28 cellular contexts compared by ENCODE assay signal in genomic region chr14:105107781-105108515, GRCh38. TPM values are rescaled to one million over a fixed set of nuclear protein-coding genes. Genes with fewer than 3 reads are reported as not detected.
DNase-seq lines count a peak whose midpoint lies in the region; ATAC-seq and TF ChIP-seq lines count a peak whose summit lies in the region.
"Had no signal": no experiment of that assay in that cellular context is flagged by ENCODE, and none has a peak within 500 bp of the region (broad histone marks: within the 10 kb centered on the region; RNA-seq: fewer than 3 reads in every experiment).

No MANE protein-coding gene starts in this region.

- H3K4me3 ChIP-seq in Loucy (ENCODE audit: low read length, poor library complexity, severe bottlenecking): no peak overlapping the region
- no peak overlapping the region for H3K4me3 ChIP-seq in PC-9
- no peak overlapping the region for H3K4me3 ChIP-seq in sigmoid colon
- H3K4me3 ChIP-seq: BLaER1 treated with 17β-estradiol and CSF1 and Interleukin-3, amounts not matched to agents 10 nM and 100 nM; K562 had no signal

- POLR2A ChIA-PET in PC-9 (lab: Charles Lee; ENCODE audit: unreplicated experiment): interaction anchor here (0.6 kb wide), 1 partner anchor 21 kb away, joined by 3 read pairs; no protein-coding TSS in a partner anchor

- no peaks in the 10 kb centered on the region for H3K4me1 Mint-ChIP-seq in stimulated activated naive CD8-positive, alpha-beta T cell treated with anti-CD3 and anti-CD28 coated beads, Interleukin-15, amount 100 ng/mL, for 72 hours

- intact Hi-C loops in PC-9 (cut with micrococcal nuclease; ENCODE audit: unreplicated experiment) (no loop called here), sigmoid colon (cut with DNase I) (no loop called here)

- H3K36me3 ChIP-seq in Loucy (ENCODE audit: insufficient read depth, low read length): no peaks in the 10 kb centered on the region
- no peaks in the 10 kb centered on the region for H3K36me3 ChIP-seq in PC-9 (ENCODE audit: low read depth)
- H3K36me3 ChIP-seq in sigmoid colon: no peaks in the 10 kb centered on the region

- peaks cover 49% of the 10 kb centered on the region for H3K27me3 Mint-ChIP-seq in stimulated activated naive CD8-positive, alpha-beta T cell treated with anti-CD3 and anti-CD28 coated beads, Interleukin-15, amount 100 ng/mL, for 72 hours

- H3K27me3 ChIP-seq in Loucy (ENCODE audit: insufficient read depth, low read length, poor library complexity, severe bottlenecking) (peaks cover 7% of the 10 kb centered on the region), PC-9 (ENCODE audit: insufficient read depth, low read depth) (no peaks in the 10 kb centered on the region), sigmoid colon (peaks cover 0 to 20% (median 0%) of the 10 kb centered on the region in 3 donors)
- H3K27me3 ChIP-seq: BLaER1 treated with 17β-estradiol and CSF1 and Interleukin-3, amounts not matched to agents 10 nM and 100 nM had no signal

- no peak overlapping the region for H2AFZ ChIP-seq in Loucy (ENCODE audit: low read length)
- no peak overlapping the region for H2AFZ ChIP-seq in PC-9

- no peak overlapping the region for H3K4me3 Mint-ChIP-seq in stimulated activated naive CD8-positive, alpha-beta T cell treated with anti-CD3 and anti-CD28 coated beads, Interleukin-15, amount 100 ng/mL, for 72 hours
- H3K4me3 Mint-ChIP-seq: CD4-positive, alpha-beta memory T cell; HFFc6 had no signal

- no TSS peak for BruUV-seq in PC-9 (replicated peaks; lab: Mats Ljungman, UMichigan)

- ATAC-seq in HG02678 (IDR thresholded peaks at IDR 0.05; ENCODE audit: unreplicated experiment): no peak
- no peak for ATAC-seq in stimulated activated naive CD8-positive, alpha-beta T cell treated with anti-CD3 and anti-CD28 coated beads, Interleukin-15, amount 100 ng/mL, for 72 hours
- ATAC-seq: HepG2, K562 had no signal

- no peak for TF ChIP-seq POLR2A in sigmoid colon (IDR thresholded peaks at IDR 0.05)

- no peaks in the 10 kb centered on the region for H3F3A ChIP-seq in Loucy (ENCODE audit: low read depth)
- no peaks in the 10 kb centered on the region for H3F3A ChIP-seq in PC-9 (ENCODE audit: insufficient read depth, low read depth)

- H3K9me2 ChIP-seq in Loucy (replicated peaks; ENCODE audit: low read depth, low read length): no peaks in the 10 kb centered on the region
- no peaks in the 10 kb centered on the region for H3K9me2 ChIP-seq in PC-9 (ENCODE audit: insufficient read depth)

- H3K9me3 ChIP-seq in Loucy (ENCODE audit: insufficient read depth, low read depth, low read length) (no peaks in the 10 kb centered on the region), PC-9 (ENCODE audit: insufficient read depth, low read depth) (no peaks in the 10 kb centered on the region), sigmoid colon (no peaks in the 10 kb centered on the region)
- H3K9me3 ChIP-seq: Caco-2 had no signal

- WGBS in sigmoid colon, 2 donors: 45 to 69% methylated on average over 9 of the region's 9 CpGs

- no peak overlapping the region for H3K4me2 ChIP-seq in Loucy (ENCODE audit: low read depth, low read length, poor library complexity, severe bottlenecking)
- peak overlapping the region; percentile 7; the same call in 1 of the 2 replicates for H3K4me2 ChIP-seq in PC-9
- H3K4me2 ChIP-seq: BLaER1 treated with 17β-estradiol and CSF1 and Interleukin-3, amounts not matched to agents 10 nM and 100 nM had no signal

- H3K9ac ChIP-seq in Loucy (ENCODE audit: low read depth, low read length, poor library complexity, severe bottlenecking): no peak overlapping the region
- H3K9ac ChIP-seq: BLaER1 treated with 17β-estradiol and CSF1 and Interleukin-3, amounts not matched to agents 10 nM and 100 nM had no signal

- TF ChIP-seq CTCF in Loucy (conservative IDR thresholded peaks at IDR 0.05; ENCODE audit: low read length) (0 out of 2 replicates have a peak, but pooled peaks have one; percentile 12), PC-9 (conservative IDR thresholded peaks at IDR 0.05) (no peak), sigmoid colon (IDR thresholded peaks at IDR 0.05) (no peak)

- CTCF ChIA-PET in PC-9 (lab: Charles Lee): no interaction called here

- H3K27ac Mint-ChIP-seq in stimulated activated naive CD8-positive, alpha-beta T cell treated with anti-CD3 and anti-CD28 coated beads, Interleukin-15, amount 100 ng/mL, for 72 hours: no peak overlapping the region
- H3K27ac Mint-ChIP-seq: CD4-positive, alpha-beta memory T cell; HFFc6 had no signal

- H3K27ac ChIP-seq in PC-9: no peak overlapping the region
- no peak overlapping the region for H3K27ac ChIP-seq in sigmoid colon
- H3K27ac ChIP-seq: BLaER1 treated with 17β-estradiol and CSF1 and Interleukin-3, amounts not matched to agents 10 nM and 100 nM; HL-60 had no signal

- no peak for TF ChIP-seq EP300 in sigmoid colon (IDR thresholded peaks at IDR 0.05)

- H3K4me1 ChIP-seq in Loucy (ENCODE audit: insufficient read depth, low read length, poor library complexity, severe bottlenecking): no peaks in the 10 kb centered on the region
- peaks cover 6% of the 10 kb centered on the region for H3K4me1 ChIP-seq in PC-9 (replicated peaks; ENCODE audit: insufficient read depth)
- H3K4me1 ChIP-seq in sigmoid colon: no peaks in the 10 kb centered on the region
- H3K4me1 ChIP-seq: Caco-2 had no signal

- H4K20me1 ChIP-seq in Loucy (ENCODE audit: insufficient read depth, low read length, poor library complexity, severe bottlenecking) (no peaks in the 10 kb centered on the region), PC-9 (ENCODE audit: insufficient read depth) (no peaks in the 10 kb centered on the region)
- H4K20me1 ChIP-seq: BLaER1 treated with 17β-estradiol and CSF1 and Interleukin-3, amounts not matched to agents 10 nM and 100 nM had no signal

- H3K9me3 Mint-ChIP-seq in stimulated activated naive CD8-positive, alpha-beta T cell treated with anti-CD3 and anti-CD28 coated beads, Interleukin-15, amount 100 ng/mL, for 72 hours: no peaks in the 10 kb centered on the region

- H3K79me2 ChIP-seq in Loucy (ENCODE audit: insufficient read depth, low read length): no peaks in the 10 kb centered on the region
- no peaks in the 10 kb centered on the region for H3K79me2 ChIP-seq in PC-9 (ENCODE audit: low read depth)

- DNase-seq in PC-9: no peak
- peak; percentile 22 for DNase-seq in islet precursor cell
- DNase-seq in sigmoid colon: peak; percentile 38
- no peak for DNase-seq in NCI-H2081 (lab: John Stamatoyannopoulos, UW)
- no peak for DNase-seq in stimulated activated naive CD8-positive, alpha-beta T cell treated with anti-CD3 and anti-CD28 coated beads, Interleukin-15, amount 100 ng/mL, for 72 hours
- DNase-seq in UCSD-AML1 (lab: John Stamatoyannopoulos, UW; ENCODE audit: unreplicated experiment): no peak
- DNase-seq: ACHN; Caco-2; CD4-positive, alpha-beta memory T cell; DMS 273 treated with DMSO at 0.1 percent for 48 hours; DMS79 treated with DMSO at 0.1 percent for 48 hours; HFFc6; MM.1S; NCI-H1048; NCI-H1417 treated with DMSO at 0.1 percent for 48 hours; NCI-H187; NCI-H345; NCI-H524; Right ventricle myocardium superior had no signal

RNA-seq across cellular contexts. Expression of gene GPR132, which starts 42.7 kb away (rescaled TPM):
- total RNA-seq in PC-9 (2021): 0.98 TPM in 1 of 2 replicates, not detected in the other
- 1 to 10 TPM; 1.8 to 2.3 (median 2.0) TPM for total RNA-seq in sigmoid colon
- 1 to 10 TPM in 2 of 3 donors, under 1 TPM in 1; 0.60 to 8.4 (median 1.4) TPM for polyA plus RNA-seq in sigmoid colon
- total RNA-seq: Caco-2, HepG2, HT-29, LHCN-M2, SK-MEL-5 had no signal
- polyA plus RNA-seq: HepG2 had no signal

Comparison
In these comparisons a context has a peak if more than half of its experiments do, and no peak if none do; other contexts are left out.
1. DNase-seq: peak in islet precursor cell (single experiment) and sigmoid colon (single experiment); none in PC-9 (0 of 2), NCI-H2081 (0 of 2), stimulated activated naive CD8-positive, alpha-beta T cell treated with anti-CD3 and anti-CD28 coated beads, Interleukin-15, amount 100 ng/mL, for 72 hours (0 of 2) and UCSD-AML1 (single experiment).